Comparison of ENCODE assay signal across 11 cellular contexts in the genomic region with DNA sequence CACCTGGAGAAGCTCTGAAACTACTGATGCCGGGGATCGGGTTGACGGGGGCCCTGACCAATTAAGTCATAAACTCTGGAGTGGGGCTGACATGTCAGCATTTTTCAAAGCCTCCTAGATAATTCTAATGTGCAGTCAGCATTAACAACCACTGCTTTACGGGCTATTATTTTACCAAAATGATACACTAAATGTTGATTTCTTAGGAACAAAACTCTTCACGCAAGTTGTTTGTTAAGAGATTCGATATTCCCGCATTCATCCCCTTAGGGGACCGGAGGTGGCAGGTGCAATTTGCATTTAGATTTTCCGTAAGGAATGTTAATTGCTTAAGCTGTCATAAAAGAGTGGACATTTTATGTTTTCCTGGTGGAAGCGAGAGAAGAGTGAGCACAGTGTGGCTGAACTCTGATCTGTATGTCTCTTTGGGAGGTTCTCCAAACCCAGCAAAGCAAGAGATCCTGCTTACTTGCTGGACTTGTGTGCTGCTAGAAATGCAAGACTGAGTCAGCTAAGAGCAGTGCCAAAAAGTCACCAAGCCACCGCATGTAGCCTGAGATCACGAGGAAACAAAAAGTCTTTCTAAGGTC.
DNase-seq lines count a peak whose midpoint lies in the region; ATAC-seq and TF ChIP-seq lines count a peak whose summit lies in the region.
"Had no signal": no experiment of that assay in that cellular context is flagged by ENCODE, and none has a peak within 500 bp of the region (broad histone marks: within the 10 kb centered on the region; RNA-seq: fewer than 3 reads in every experiment).

No MANE protein-coding gene starts in this region.

- DNase-seq in NCI-H187 (lab: John Stamatoyannopoulos, UW) (peak; percentile 14 to 35), NCI-H187 treated with DMSO at 0.1 percent for 48 hours (lab: John Stamatoyannopoulos, UW) (no peak), Peyer's patch (peak in 1 of 3 donors; percentile 64), hepatic stellate cell (ENCODE audit: low spot score) (peak; percentile 37), coronary artery (ENCODE audit: low spot score) (no peak)
- DNase-seq: ACHN, left cardiac atrium had no signal

- no peaks in the 10 kb centered on the region for H3K9me3 ChIP-seq in Peyer's patch
- no peaks in the 10 kb centered on the region for H3K9me3 ChIP-seq in thymus (ENCODE audit: control insufficient read depth)
- H3K9me3 ChIP-seq: thoracic aorta had no signal

- no peak overlapping the region for H3K4me3 ChIP-seq in Peyer's patch
- no peak overlapping the region for H3K4me3 ChIP-seq in thymus (ENCODE audit: low read length)
- H3K4me3 ChIP-seq in coronary artery: no peak overlapping the region
- H3K4me3 ChIP-seq: thoracic aorta had no signal

- H3K36me3 ChIP-seq in Peyer's patch: no peaks in the 10 kb centered on the region
- no peaks in the 10 kb centered on the region for H3K36me3 ChIP-seq in thymus (ENCODE audit: control insufficient read depth, insufficient read depth)
- H3K36me3 ChIP-seq: thoracic aorta had no signal

- no peak for TF ChIP-seq POLR2A in Peyer's patch (IDR thresholded peaks at IDR 0.05)

- 84% methylated on average over 12 of the region's 12 CpGs for WGBS in thymus

- ATAC-seq in GM19351 (IDR thresholded peaks at IDR 0.05; ENCODE audit: unreplicated experiment): no peak
- ATAC-seq in HG03439 (IDR thresholded peaks at IDR 0.05; ENCODE audit: unreplicated experiment): no peak
- ATAC-seq: left cardiac atrium had no signal

- H3K4me1 ChIP-seq in Peyer's patch (peaks cover 0 to 16% (median 2%) of the 10 kb centered on the region in 4 donors), thymus (ENCODE audit: control insufficient read depth, insufficient read depth, low read length) (no peaks in the 10 kb centered on the region)

- H3K27ac ChIP-seq in Peyer's patch (peak overlapping the region in 3 of 4 donors; percentile 24 to 83 (median 60)), thymus (ENCODE audit: low read depth) (peak overlapping the region; percentile 52), coronary artery (no peak overlapping the region)
- H3K27ac ChIP-seq: thoracic aorta had no signal

- peak in 1 of 6 experiments; percentile 2 for TF ChIP-seq CTCF in Peyer's patch (IDR thresholded peaks at IDR 0.05)
- TF ChIP-seq CTCF in coronary artery (IDR thresholded peaks at IDR 0.05): no peak

- H3K27me3 ChIP-seq in Peyer's patch: no peaks in the 10 kb centered on the region
- no peaks in the 10 kb centered on the region for H3K27me3 ChIP-seq in thymus (ENCODE audit: control insufficient read depth, insufficient read depth)

Comparison
In these comparisons a context has a peak if more than half of its experiments do, and no peak if none do; other contexts are left out.
1. DNase-seq: peak in NCI-H187 (2 of 2) and hepatic stellate cell (single experiment); none in NCI-H187 treated with DMSO at 0.1 percent for 48 hours (single experiment) and coronary artery (single experiment).
2. H3K27ac ChIP-seq: peak in Peyer's patch (3 of 4) and thymus (single experiment); none in coronary artery (0 of 2).